Comparison of ENCODE assay signal across 12 cellular contexts in the genomic region with DNA sequence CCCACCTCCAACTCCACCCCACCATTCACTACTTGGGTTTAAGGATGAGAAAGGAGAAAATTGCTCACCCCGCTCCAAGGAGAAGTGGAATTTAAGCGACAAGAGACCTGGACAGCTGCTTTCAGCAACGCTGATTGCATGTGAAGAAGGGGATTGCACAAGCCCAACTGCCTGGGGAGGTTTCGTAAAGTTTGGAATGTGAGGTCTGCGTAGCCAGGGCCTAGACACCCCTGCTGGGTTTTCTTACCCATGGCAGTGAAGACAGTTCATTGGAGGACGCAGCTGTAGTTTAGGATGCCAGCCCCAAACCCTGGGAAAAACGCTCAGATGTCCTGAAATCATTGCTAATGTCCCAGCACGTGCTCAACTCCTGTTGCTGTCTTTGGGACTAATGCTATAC.
DNase-seq lines count a peak whose midpoint lies in the region; FAIRE-seq and TF ChIP-seq lines count a peak whose summit lies in the region.
"Had no signal": no experiment of that assay in that cellular context is flagged by ENCODE, and none has a peak within 500 bp of the region (broad histone marks: within the 10 kb centered on the region; RNA-seq: fewer than 3 reads in every experiment).

No MANE protein-coding gene starts in this region.

- H3K4me2 ChIP-seq in mammary epithelial cell (ENCODE audit: insufficient read depth, low read depth, low read length), result peak overlapping the region; percentile 65
- peak overlapping the region; percentile 69 for H3K4me2 ChIP-seq in keratinocyte (ENCODE audit: control insufficient read depth, extremely low read depth, insufficient read depth, low read depth, low read length)

- H2AFZ ChIP-seq in mammary epithelial cell (ENCODE audit: low read depth, low read length) (peak overlapping the region; percentile 18), keratinocyte (ENCODE audit: control insufficient read depth, low read length) (no peak overlapping the region)

- peak; percentile 85 for DNase-seq in NB4 (ENCODE audit: low read depth)
- peak; percentile 78 for DNase-seq in mammary epithelial cell
- no peak for DNase-seq in keratinocyte (ENCODE audit: low read depth, low spot score)
- DNase-seq in tibial nerve (ENCODE audit: low spot score in 2 of 2), result peak; percentile 15 to 61
- no peak for DNase-seq in GM10266 (ENCODE audit: extremely low spot score)
- no peak for DNase-seq in adrenal gland
- no peak for DNase-seq in esophagus squamous epithelium (lab: John Stamatoyannopoulos, UW)
- no peak for DNase-seq in OCI-M2 (lab: John Stamatoyannopoulos, UW; ENCODE audit: unreplicated experiment)
- DNase-seq: activated naive CD4-positive, alpha-beta T cell treated with Interleukin-2 at 50 U/mL for 16 hours; NCI-H146; NCI-H774 had no signal

- CTCF ChIA-PET in mammary epithelial cell (lab: Charles Lee; ENCODE audit: low non-redundant PET), result no interaction called here

- intact Hi-C loops in mammary epithelial cell (cut with micrococcal nuclease) (loop anchor here (1.0 to 10.0 kb wide), 8 partner anchors 8 to 807 kb away; a partner anchor contains a TSS), adrenal gland (cut with DNase I) (no loop called here), esophagus squamous epithelium (cut with DNase I) (no loop called here)

- H3K4me1 ChIP-seq in mammary epithelial cell (ENCODE audit: insufficient read depth, low read length) (peaks cover 38% of the 10 kb centered on the region), keratinocyte (ENCODE audit: control insufficient read depth, extremely low read depth, insufficient read depth, low read length) (peaks cover 41% of the 10 kb centered on the region), tibial nerve (peaks cover 0 to 9% (median 0%) of the 10 kb centered on the region in 4 donors), adrenal gland (replicated peaks in 1 of 2) (no peaks in the 10 kb centered on the region), esophagus squamous epithelium (peaks cover 3 to 46% (median 21%) of the 10 kb centered on the region in 3 donors)

- no TSS peak for BruUV-seq in mammary epithelial cell (replicated peaks; lab: Mats Ljungman, UMichigan)

- 3% methylated on average over 8 of the region's 8 CpGs for WGBS in mammary epithelial cell (ENCODE audit: low coverage, missing lambda C conversion rate)
- WGBS in tibial nerve, 2 donors, result 45 to 55% methylated on average over 8 of the region's 8 CpGs
- WGBS in adrenal gland, 4 donors, result 72 to 87% (median 80%) methylated on average over 8 of the region's 8 CpGs
- 58 to 67% methylated on average over 6 to 8 of the region's 8 CpGs for WGBS in esophagus squamous epithelium, 2 donors

- H3K27me3 ChIP-seq in mammary epithelial cell (ENCODE audit: insufficient read depth, low read length) (no peaks in the 10 kb centered on the region), keratinocyte (ENCODE audit: control insufficient read depth, extremely low read depth, insufficient read depth, low read length) (no peaks in the 10 kb centered on the region), tibial nerve (no peaks in the 10 kb centered on the region), adrenal gland (no peaks in the 10 kb centered on the region), esophagus squamous epithelium (no peaks in the 10 kb centered on the region)

- no peak overlapping the region for H3K4me3 ChIP-seq in NB4 (ENCODE audit: low read depth, low read length)
- H3K4me3 ChIP-seq in mammary epithelial cell (replicated peaks in 1 of 3; ENCODE audit: insufficient read depth in 1 of 3, low read depth in 2 of 3, low read length in 3 of 3), result no peak overlapping the region
- H3K4me3 ChIP-seq in keratinocyte (ENCODE audit: control insufficient read depth in 2 of 3, extremely low read depth in 1 of 3, insufficient read depth in 2 of 3, low read depth in 1 of 3, low read length in 3 of 3), result no peak overlapping the region
- no peak overlapping the region for H3K4me3 ChIP-seq in tibial nerve
- no peak overlapping the region for H3K4me3 ChIP-seq in adrenal gland
- H3K4me3 ChIP-seq in esophagus squamous epithelium, result no peak overlapping the region

- H4K20me1 ChIP-seq in mammary epithelial cell (ENCODE audit: insufficient read depth, low read length), result no peaks in the 10 kb centered on the region
- H4K20me1 ChIP-seq in keratinocyte (ENCODE audit: control insufficient read depth, extremely low read depth, insufficient read depth, low read length), result no peaks in the 10 kb centered on the region

- peak overlapping the region; percentile 95 for H3K27ac ChIP-seq in mammary epithelial cell (ENCODE audit: insufficient read depth, low read depth, low read length)
- H3K27ac ChIP-seq in keratinocyte (ENCODE audit: control insufficient read depth, insufficient read depth, low read length), result peak overlapping the region; percentile 86
- no peak overlapping the region for H3K27ac ChIP-seq in tibial nerve
- no peak overlapping the region for H3K27ac ChIP-seq in adrenal gland
- H3K27ac ChIP-seq in esophagus squamous epithelium, result peak overlapping the region in 2 of 4 donors; percentile 54 to 70

- no peaks in the 10 kb centered on the region for H3K9me3 ChIP-seq in mammary epithelial cell (replicated peaks; ENCODE audit: insufficient read depth, low read length)
- no peaks in the 10 kb centered on the region for H3K9me3 ChIP-seq in keratinocyte (ENCODE audit: control insufficient read depth, low read depth, low read length)
- no peaks in the 10 kb centered on the region for H3K9me3 ChIP-seq in tibial nerve
- H3K9me3 ChIP-seq in adrenal gland (replicated peaks in 1 of 3), result no peaks in the 10 kb centered on the region
- no peaks in the 10 kb centered on the region for H3K9me3 ChIP-seq in esophagus squamous epithelium

- TF ChIP-seq POLR2A in NB4 (IDR thresholded peaks at IDR 0.05; ENCODE audit: extremely low read depth, insufficient read length) (no peak), tibial nerve (IDR thresholded peaks at IDR 0.05) (no peak), adrenal gland (IDR thresholded peaks at IDR 0.05) (no peak), esophagus squamous epithelium (IDR thresholded peaks at IDR 0.05) (no peak)

- no peaks in the 10 kb centered on the region for H3K9me1 ChIP-seq in keratinocyte (ENCODE audit: control insufficient read depth, extremely low read depth, insufficient read depth, low read length)

- peak in 1 of 2 donors; percentile 41 for TF ChIP-seq EP300 in tibial nerve (IDR thresholded peaks at IDR 0.05)

- H3K79me2 ChIP-seq in mammary epithelial cell (ENCODE audit: insufficient read depth, low read length), result no peaks in the 10 kb centered on the region
- no peaks in the 10 kb centered on the region for H3K79me2 ChIP-seq in keratinocyte (ENCODE audit: control insufficient read depth, insufficient read depth, low read length)

- peak overlapping the region; percentile 75 for H3K9ac ChIP-seq in mammary epithelial cell (ENCODE audit: insufficient read depth, low read length)
- peak overlapping the region; percentile 65 for H3K9ac ChIP-seq in keratinocyte (ENCODE audit: control insufficient read depth, extremely low read depth, insufficient read depth, low read length)

- dilution Hi-C loops in mammary epithelial cell (cut with HindIII; ENCODE audit: low sequenced_read_pairs), result no loop called here
- dilution Hi-C loops in keratinocyte (cut with MboI; ENCODE audit: extremely low pct_ligation_motif_present, low sequenced_read_pairs), result no loop called here

- FAIRE-seq in keratinocyte (lab: Jason Lieb, UNC), result peak; percentile 91
- FAIRE-seq: D721Med had no signal

- H3K36me3 ChIP-seq in mammary epithelial cell (ENCODE audit: insufficient read depth, low read length) (no peaks in the 10 kb centered on the region), keratinocyte (ENCODE audit: control insufficient read depth in 2 of 2, extremely low read depth in 1 of 2, insufficient read depth in 2 of 2, low read length in 2 of 2) (no peaks in the 10 kb centered on the region), tibial nerve (no peaks in the 10 kb centered on the region), adrenal gland (replicated peaks in 1 of 2) (no peaks in the 10 kb centered on the region), esophagus squamous epithelium (no peaks in the 10 kb centered on the region)

- TF ChIP-seq CTCF in NB4 (IDR thresholded peaks at IDR 0.05; ENCODE audit: low read depth, low read length) (no peak), mammary epithelial cell (conservative IDR thresholded peaks at IDR 0.05 in 1 of 2, IDR thresholded peaks at IDR 0.05 in 1 of 2; ENCODE audit: extremely low read depth in 1 of 2, insufficient read depth in 1 of 2, low read depth in 1 of 2, low read length in 2 of 2) (peak in 1 of 2 donors; percentile 3), keratinocyte (optimal IDR thresholded peaks at IDR 0.05 in 1 of 3, IDR thresholded peaks at IDR 0.05 in 1 of 3, conservative IDR thresholded peaks at IDR 0.05 in 1 of 3; ENCODE audit: extremely low read depth in 1 of 3, insufficient read depth in 2 of 3, low read length in 3 of 3) (no peak), tibial nerve (IDR thresholded peaks at IDR 0.05) (no peak), GM10266 (IDR thresholded peaks at IDR 0.05; ENCODE audit: control insufficient read depth, insufficient read depth, low read depth, missing control alignments) (no peak), adrenal gland (IDR thresholded peaks at IDR 0.05) (no peak), esophagus squamous epithelium (IDR thresholded peaks at IDR 0.05) (no peak)

- in situ Hi-C loops in mammary epithelial cell (cut with MboI; ENCODE audit: low sequenced_read_pairs in 2 of 2), result loop anchor here in 1 of 2 donors (10.0 to 25.0 kb wide), 2 partner anchors 123 to 510 kb away; a partner anchor contains a TSS

Comparison
In these comparisons a context has a peak if more than half of its experiments do, and no peak if none do; other contexts are left out.
1. DNase-seq: peak in NB4 (single experiment), mammary epithelial cell (single experiment) and tibial nerve (2 of 2); none in keratinocyte (single experiment), GM10266 (single experiment), adrenal gland (0 of 7), esophagus squamous epithelium (single experiment) and OCI-M2 (single experiment).
2. H3K27ac ChIP-seq: peak in mammary epithelial cell (single experiment) and keratinocyte (single experiment); none in tibial nerve (0 of 4) and adrenal gland (0 of 5).